In the genomic region with DNA sequence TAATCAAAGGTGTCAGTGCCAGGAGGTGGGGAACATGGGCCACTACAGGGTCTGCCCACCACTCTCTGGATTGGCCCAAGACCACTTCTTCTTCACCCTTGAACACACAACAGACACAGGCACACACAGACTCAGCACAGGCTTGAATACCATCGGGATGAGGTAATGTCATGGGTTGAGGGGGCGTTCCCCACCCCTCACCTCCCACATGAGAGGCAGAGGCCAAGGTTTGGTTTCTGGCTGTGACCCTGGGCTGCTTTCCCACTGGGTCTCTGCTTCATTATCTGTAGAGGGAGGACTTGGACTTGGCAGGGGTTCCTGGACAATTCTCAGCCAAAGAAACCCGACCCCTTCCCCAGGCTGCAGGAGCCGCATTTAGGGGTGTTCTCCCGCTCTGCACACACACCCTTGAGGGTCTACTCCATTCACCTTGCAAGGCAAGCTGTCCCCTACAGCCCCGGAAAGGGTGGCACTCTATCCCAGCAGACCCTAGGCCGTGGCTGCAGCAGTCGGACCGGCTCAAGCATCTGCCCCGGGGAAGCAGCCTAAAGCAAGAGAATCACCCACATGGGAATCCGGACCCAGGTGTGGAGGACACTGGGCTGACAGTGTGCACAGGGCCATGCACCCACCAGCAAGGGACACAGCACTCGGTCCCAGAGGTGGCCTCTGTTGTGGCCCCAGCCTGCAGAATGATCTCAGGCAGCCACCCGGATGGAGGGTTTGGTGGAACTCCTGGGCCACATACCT, we compare ENCODE assay signal across 1 cellular context.
A peak's percentile ranks its signal among the peaks of the same experiment; 100 is the strongest.
TF ChIP-seq lines count a peak whose summit lies in the region.

No MANE protein-coding gene starts in this region.

TF ChIP-seq in Ishikawa, 13 proteins besides CTCF, POLR2A, EP300 and RAD21 (continued from another document):
- TF ChIP-seq REST (IDR thresholded peaks at IDR 0.05; ENCODE audit: low read depth) (no peak), TCF12 (IDR thresholded peaks at IDR 0.05; ENCODE audit: low read depth) (0 out of 2 replicates have a peak, but pooled peaks have one; percentile 15), FOXM1 (IDR thresholded peaks at IDR 0.05; ENCODE audit: borderline replicate concordance, low read depth) (no peak), CEBPB (IDR thresholded peaks at IDR 0.05) (no peak)
